ENCODE assay signal across 8 cellular contexts in genomic region chr5:10249948-10250803, GRCh38. TPM values are rescaled to one million over a fixed set of nuclear protein-coding genes. Genes with fewer than 3 reads are reported as not detected.
A peak's percentile ranks its signal among the peaks of the same experiment; 100 is the strongest.
DNase-seq lines count a peak whose midpoint lies in the region; ATAC-seq, FAIRE-seq and TF ChIP-seq lines count a peak whose summit lies in the region.

Gene CCT5, plus strand, starts transcription at chr5:10250280. Its CDS starts 61 bp downstream, at chr5:10250341.

- H3K4me1 Mint-ChIP-seq in T-cell = peaks cover 52 to 61% (median 53%) of the 10 kb centered on the region in 3 donors

- peak within 1 kb of the TSS; percentile 99 for H3K27ac Mint-ChIP-seq in T-cell

- H3K4me3 Mint-ChIP-seq in T-cell = peak within 1 kb of the TSS; percentile 86 to 92 (median 86)

- 0 to 1% (median 0%) methylated on average over 24 to 67 of the region's 67 CpGs for WGBS in adrenal gland, 4 donors
- 0% methylated on average over 65 to 67 of the region's 67 CpGs for WGBS in heart right ventricle, 2 donors
- WGBS in upper lobe of left lung, 2 donors = 0% methylated on average over 30 to 67 of the region's 67 CpGs

- intact Hi-C loops in adrenal gland (cut with DNase I) = no loop called here
- intact Hi-C loops in heart right ventricle (cut with DNase I) = no loop called here
- intact Hi-C loops in posterior cingulate gyrus (cut with DNase I) = no loop called here

- H3K9me3 Mint-ChIP-seq in T-cell = no peaks in the 10 kb centered on the region

- peak; percentile 94 for TF ChIP-seq POLR2A in GM12891 (IDR thresholded peaks at IDR 0.05; ENCODE audit: low read depth, low read length)
- peak in 1 of 2 donors; percentile 67 for TF ChIP-seq POLR2A in adrenal gland (IDR thresholded peaks at IDR 0.05)
- TF ChIP-seq POLR2A in upper lobe of left lung (IDR thresholded peaks at IDR 0.05) = peak; percentile 14 to 68 (median 49)

- FAIRE-seq in GM12891 (lab: Jason Lieb, UNC) = peak; percentile 85

- DNase-seq in GM12891 (ENCODE audit: insufficient read length, low spot score) (peak; percentile 86), NCI-H1436 treated with DMSO at 0.1 percent for 48 hours (lab: John Stamatoyannopoulos, UW) (peak; percentile 97), T-cell (peak; percentile 78 to 91 (median 88)), adrenal gland (peak; percentile 91 to 98 (median 96)), heart right ventricle (peak; percentile 90 to 95), posterior cingulate gyrus (peak; percentile 84 to 97 (median 86)), upper lobe of left lung (peak; percentile 93 to 95)

- H3K27me3 ChIP-seq in adrenal gland (no peaks in the 10 kb centered on the region), heart right ventricle (no peaks in the 10 kb centered on the region), upper lobe of left lung (no peaks in the 10 kb centered on the region)

- no peaks in the 10 kb centered on the region for H3K27me3 Mint-ChIP-seq in T-cell

- peaks cover 14% of the 10 kb centered on the region for H3K36me3 Mint-ChIP-seq in T-cell

- H3K36me3 ChIP-seq in adrenal gland (replicated peaks in 1 of 2) (peaks cover 0 to 13% of the 10 kb centered on the region in 2 donors), heart right ventricle (peaks cover 0 to 27% (median 0%) of the 10 kb centered on the region in 9 donors), upper lobe of left lung (peaks cover 0 to 9% (median 4%) of the 10 kb centered on the region in 4 donors)

- ATAC-seq in HG02840 (IDR thresholded peaks at IDR 0.05; ENCODE audit: low FRiP score, unreplicated experiment) = peak; percentile 86
- ATAC-seq in T-cell (replicated peaks in 1 of 4) = peak; percentile 74 to 81 (median 76)
- peak; percentile 88 to 97 (median 95) for ATAC-seq in heart right ventricle
- ATAC-seq in upper lobe of left lung (ENCODE audit: low FRiP score in 2 of 2) = peak; percentile 94 to 96

- H3K4me1 ChIP-seq in adrenal gland (replicated peaks in 1 of 2) = peaks cover 22 to 35% of the 10 kb centered on the region in 2 donors
- peaks cover 4 to 45% (median 30%) of the 10 kb centered on the region in 9 donors for H3K4me1 ChIP-seq in heart right ventricle
- H3K4me1 ChIP-seq in upper lobe of left lung = peaks cover 20 to 42% (median 26%) of the 10 kb centered on the region in 4 donors

- TF ChIP-seq CTCF in adrenal gland (IDR thresholded peaks at IDR 0.05) (no peak), heart right ventricle (IDR thresholded peaks at IDR 0.05) (no peak), upper lobe of left lung (IDR thresholded peaks at IDR 0.05) (peak in 2 of 6 experiments; percentile 17 to 20)

- H3K27ac ChIP-seq in adrenal gland (peak within 1 kb of the TSS; percentile 78 to 99 (median 89)), heart right ventricle (peak within 1 kb of the TSS; percentile 88 to 98 (median 96)), upper lobe of left lung (peak within 1 kb of the TSS; percentile 89 to 98 (median 91))

- H3K9me3 ChIP-seq in adrenal gland (replicated peaks in 1 of 3) (no peaks in the 10 kb centered on the region), heart right ventricle (no peaks in the 10 kb centered on the region), upper lobe of left lung (no peaks in the 10 kb centered on the region)

- POLR2A ChIA-PET in T-cell (lab: Charles Lee) = interaction anchor here (0.5 to 1.0 kb wide), 3 partner anchors 103 to 168 kb away, joined by 3 to 10 read pairs (median 3); partner anchors contain the start of gene MARCHF6 (in 1 of the 2)

- CTCF ChIA-PET in T-cell (lab: Charles Lee) = interaction anchor here (1.3 to 1.7 kb wide), 2 partner anchors 108 to 378 kb away, joined by 4 to 5 read pairs; no protein-coding TSS in a partner anchor

- peak within 1 kb of the TSS; percentile 74 to 92 (median 76) for H3K4me3 ChIP-seq in adrenal gland
- H3K4me3 ChIP-seq in heart right ventricle = peak within 1 kb of the TSS; percentile 57 to 100 (median 87)
- H3K4me3 ChIP-seq in upper lobe of left lung = peak within 1 kb of the TSS; percentile 88 to 100 (median 94)

- no peak for TF ChIP-seq EP300 in upper lobe of left lung (IDR thresholded peaks at IDR 0.05)

TF ChIP-seq in GM12891, 5 proteins besides CTCF, POLR2A, EP300 and RAD21:
- TF ChIP-seq SPI1 (IDR thresholded peaks at IDR 0.05; ENCODE audit: low read depth, low read length) (peak; percentile 95), PAX5 (IDR thresholded peaks at IDR 0.05; ENCODE audit: insufficient read depth, low read length, severe bottlenecking) (no peak), TAF1 (IDR thresholded peaks at IDR 0.05; ENCODE audit: low read depth, low read length) (peak; percentile 93), POLR2AphosphoS5 (IDR thresholded peaks at IDR 0.05; ENCODE audit: low read depth, low read length) (peak; percentile 96), POU2F2 (IDR thresholded peaks at IDR 0.05; ENCODE audit: low read depth, low read length) (peak; percentile 69; the same call in 1 of the 2 replicates)

RNA-seq across cellular contexts. Expression of gene CCT5, which starts in this region (rescaled TPM):
- polyA plus RNA-seq in GM12891 (2012; ENCODE audit: low read depth, missing spikeins) = 274 TPM
- total RNA-seq in T-cell (100 to 1,000 TPM in 3 of 5 donors, 10 to 100 TPM in 2; 63.3 to 111 (median 105) TPM), adrenal gland (100 to 1,000 TPM; 116 to 222 (median 151) TPM), heart right ventricle (100 to 1,000 TPM in 4 of 10 donors, 10 to 100 TPM in 6; 83.6 to 118 (median 95.9) TPM), upper lobe of left lung (100 to 1,000 TPM in 4 of 6 donors, 10 to 100 TPM in 2; 33.5 to 191 (median 103) TPM)
- polyA plus RNA-seq in adrenal gland (100 to 1,000 TPM in 2 of 3 donors, 10 to 100 TPM in 1; 81.3 to 403 (median 126) TPM), heart right ventricle (100 to 1,000 TPM in 1 of 2 donors, 10 to 100 TPM in 1; 54.7 to 247 TPM)

Comparison
In these comparisons a context has a peak if more than half of its experiments do, and no peak if none do; other contexts are left out.
1. Peak in every context shown above with its lines: DNase-seq, ATAC-seq, H3K4me3 ChIP-seq and H3K27ac ChIP-seq.